31 cellular contexts compared by ENCODE assay signal in the genomic region with DNA sequence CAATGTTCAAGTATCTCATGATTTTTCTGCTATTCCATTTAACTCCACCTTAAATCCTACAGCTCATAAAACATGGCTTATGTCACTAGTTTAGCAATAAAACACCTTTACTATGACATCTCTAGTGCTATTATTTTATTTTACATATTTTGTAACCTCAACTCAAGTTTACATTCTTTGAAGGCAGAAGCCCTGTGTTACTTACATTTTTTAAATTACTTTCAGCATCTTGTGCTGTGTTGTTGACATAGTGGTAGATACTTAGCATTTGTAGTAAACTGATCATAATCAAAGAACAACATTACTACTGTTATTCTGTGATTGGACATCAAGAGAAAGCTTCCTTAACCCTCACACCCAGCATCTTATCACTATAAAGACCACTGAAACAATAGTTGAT.
"Had no signal": no experiment of that assay in that cellular context is flagged by ENCODE, and none has a peak within 500 bp of the region (broad histone marks: within the 10 kb centered on the region; RNA-seq: fewer than 3 reads in every experiment).

No MANE protein-coding gene starts in this region.

- H3K36me3 ChIP-seq: MG63 had no signal

- H3K27me3 ChIP-seq: MG63 had no signal

- DNase-seq: Karpas-422, Kasumi-1, MM.1S, MV-4-11, NCI-H1048, NCI-H1092, NCI-H1092 treated with DMSO at 0.1 percent for 48 hours, NCI-H1105, NCI-H1105 treated with DMSO at 0.1 percent for 48 hours, NCI-H1417, NCI-H1417 treated with DMSO at 0.1 percent for 48 hours, NCI-H1436, NCI-H1436 treated with DMSO at 0.1 percent for 48 hours, NCI-H146, NCI-H187, NCI-H187 treated with DMSO at 0.1 percent for 48 hours, NCI-H1930, NCI-H2029, NCI-H2029 treated with DMSO at 0.1 percent for 48 hours, NCI-H2081, NCI-H2081 treated with DMSO at 0.1 percent for 48 hours, NCI-H2107, NCI-H2171, NCI-H2227 treated with DMSO at 0.1 percent for 48 hours, NCI-H226, NCI-H345, NCI-H446 treated with DMSO at 0.1 percent for 48 hours, NCI-H510A, NCI-H510A treated with DMSO at 0.1 percent for 48 hours, NCI-H524 had no signal

- H3K4me3 ChIP-seq: MG63 had no signal

- H3K9me3 ChIP-seq: MG63 had no signal
